10 cellular contexts compared by ENCODE assay signal in genomic region chr19:6529937-6530384, GRCh38. TPM values are rescaled to one million over a fixed set of nuclear protein-coding genes. Genes with fewer than 3 reads are reported as not detected.
DNase-seq lines count a peak whose midpoint lies in the region; ATAC-seq and TF ChIP-seq lines count a peak whose summit lies in the region.
"Had no signal": no experiment of that assay in that cellular context is flagged by ENCODE, and none has a peak within 500 bp of the region (broad histone marks: within the 10 kb centered on the region; RNA-seq: fewer than 3 reads in every experiment).

No MANE protein-coding gene starts in this region.

- peaks cover 40% of the 10 kb centered on the region for H3K27me3 Mint-ChIP-seq in activated naive CD8-positive, alpha-beta T cell treated with anti-CD3 and anti-CD28 coated beads for 36 hours
- peaks cover 15 to 21% (median 17%) of the 10 kb centered on the region in 3 donors for H3K27me3 Mint-ChIP-seq in immature natural killer cell (ENCODE audit: low read depth in 3 of 3)
- peaks cover 51% of the 10 kb centered on the region for H3K27me3 Mint-ChIP-seq in type B pancreatic cell

- H3K4me3 ChIP-seq in left ventricle myocardium inferior: peak overlapping the region; percentile 70

- H3K27ac Mint-ChIP-seq in activated naive CD8-positive, alpha-beta T cell treated with anti-CD3 and anti-CD28 coated beads for 36 hours: no peak overlapping the region
- H3K27ac Mint-ChIP-seq in immature natural killer cell (peak overlapping the region in 4 of 6 donors; percentile 38 to 90 (median 74)), type B pancreatic cell (peak overlapping the region; percentile 63)

- H3K36me3 ChIP-seq in left ventricle myocardium inferior: peaks cover 6% of the 10 kb centered on the region

- H3K4me3 Mint-ChIP-seq in activated naive CD8-positive, alpha-beta T cell treated with anti-CD3 and anti-CD28 coated beads for 36 hours: peak overlapping the region; percentile 73
- peak overlapping the region; percentile 84 to 99 (median 86) for H3K4me3 Mint-ChIP-seq in immature natural killer cell
- H3K4me3 Mint-ChIP-seq in type B pancreatic cell: peak overlapping the region; percentile 88

- no peak for ATAC-seq in left cardiac atrium
- no peak for ATAC-seq in HG02642 (IDR thresholded peaks at IDR 0.05; ENCODE audit: poor library complexity, unreplicated experiment)
- no peak for ATAC-seq in GM21786 (IDR thresholded peaks at IDR 0.05; ENCODE audit: unreplicated experiment)

- peak overlapping the region; percentile 81 for H3K27ac ChIP-seq in left ventricle myocardium inferior (replicated peaks)

- H3K9me3 ChIP-seq in left ventricle myocardium inferior (replicated peaks): no peaks in the 10 kb centered on the region

- H3K4me1 Mint-ChIP-seq in activated naive CD8-positive, alpha-beta T cell treated with anti-CD3 and anti-CD28 coated beads for 36 hours: peaks cover 21% of the 10 kb centered on the region
- H3K4me1 Mint-ChIP-seq in immature natural killer cell: peaks cover 28 to 36% of the 10 kb centered on the region in 2 donors
- H3K4me1 Mint-ChIP-seq in type B pancreatic cell (ENCODE audit: unreplicated experiment): peaks cover 5% of the 10 kb centered on the region

- no peaks in the 10 kb centered on the region for H3K9me3 Mint-ChIP-seq in activated naive CD8-positive, alpha-beta T cell treated with anti-CD3 and anti-CD28 coated beads for 36 hours
- no peaks in the 10 kb centered on the region for H3K9me3 Mint-ChIP-seq in immature natural killer cell
- H3K9me3 Mint-ChIP-seq in type B pancreatic cell: no peaks in the 10 kb centered on the region

- TF ChIP-seq CTCF in left ventricle myocardium inferior (IDR thresholded peaks at IDR 0.05; ENCODE audit: borderline replicate concordance) (no peak), type B pancreatic cell (conservative IDR thresholded peaks at IDR 0.05) (no peak)

- no peak for DNase-seq in left ventricle myocardium inferior
- no peak for DNase-seq in left cardiac atrium
- no peak for DNase-seq in activated naive CD8-positive, alpha-beta T cell treated with anti-CD3 and anti-CD28 coated beads for 36 hours
- DNase-seq in immature natural killer cell: no peak
- DNase-seq in type B pancreatic cell (ENCODE audit: extremely low spot score, unreplicated experiment): no peak
- no peak for DNase-seq in SKM-1 (lab: John Stamatoyannopoulos, UW; ENCODE audit: unreplicated experiment)
- DNase-seq: DMS79, NCI-H1694 had no signal

- peaks cover 43% of the 10 kb centered on the region for H3K4me1 ChIP-seq in left ventricle myocardium inferior

- H3K36me3 Mint-ChIP-seq in activated naive CD8-positive, alpha-beta T cell treated with anti-CD3 and anti-CD28 coated beads for 36 hours: no peaks in the 10 kb centered on the region
- H3K36me3 Mint-ChIP-seq in immature natural killer cell: peaks cover 4 to 10% (median 5%) of the 10 kb centered on the region in 3 donors
- H3K36me3 Mint-ChIP-seq in type B pancreatic cell: no peaks in the 10 kb centered on the region

- intact Hi-C loops in left ventricle myocardium inferior (cut with micrococcal nuclease): no loop called here
- intact Hi-C loops in left cardiac atrium (cut with DNase I): no loop called here

- peaks cover 12% of the 10 kb centered on the region for H3K27me3 ChIP-seq in left ventricle myocardium inferior (ENCODE audit: low read depth)

RNA-seq across cellular contexts. Expression of gene TNFSF9, which starts 0.9 kb away (rescaled TPM):
- total RNA-seq in left ventricle myocardium inferior (0.38 TPM), left cardiac atrium (under 1 TPM; 0.29 to 0.71 TPM), type B pancreatic cell (ENCODE audit: low replicate concordance) (1.3 and 3.4 TPM in 2 replicates)
- total RNA-seq in activated naive CD8-positive, alpha-beta T cell treated with anti-CD3 and anti-CD28 coated beads for 36 hours: 1 to 10 TPM; 2.3 to 2.5 TPM
- 10 to 100 TPM in 1 of 3 donors, 1 to 10 TPM in 2; 1.3 to 16.0 (median 5.9) TPM for polyA plus RNA-seq in immature natural killer cell

RNA-seq across cellular contexts. Expression of gene TUBB4A, which starts 27.9 kb away (rescaled TPM):
- total RNA-seq in left ventricle myocardium inferior: 3.3 TPM
- 1 to 10 TPM in 1 of 2 donors, under 1 TPM in 1; 0.94 to 4.2 TPM for total RNA-seq in left cardiac atrium
- total RNA-seq in activated naive CD8-positive, alpha-beta T cell treated with anti-CD3 and anti-CD28 coated beads for 36 hours: 1 to 10 TPM; 7.3 to 7.8 TPM
- polyA plus RNA-seq in immature natural killer cell: 1 to 10 TPM in 2 of 3 donors, under 1 TPM in 1; 0.86 to 3.0 (median 1.3) TPM
- 6.8 and 10.9 TPM in 2 replicates for total RNA-seq in type B pancreatic cell (ENCODE audit: low replicate concordance)

RNA-seq across cellular contexts. Expression of gene DENND1C, which starts 48.4 kb away (rescaled TPM):
- total RNA-seq in left ventricle myocardium inferior: 1.2 TPM
- 1 to 10 TPM; 1.1 to 1.9 TPM for total RNA-seq in left cardiac atrium
- total RNA-seq in activated naive CD8-positive, alpha-beta T cell treated with anti-CD3 and anti-CD28 coated beads for 36 hours: 10 to 100 TPM; 62.4 to 63.2 TPM
- polyA plus RNA-seq in immature natural killer cell: 100 to 1,000 TPM in 1 of 3 donors, 10 to 100 TPM in 2; 29.0 to 120 (median 32.9) TPM
- total RNA-seq in type B pancreatic cell (ENCODE audit: low replicate concordance): 0.93 and 0.94 TPM in 2 replicates

Comparison
In these comparisons a context has a peak if more than half of its experiments do, and no peak if none do; other contexts are left out.
1. RNA of gene DENND1C, which starts 48.4 kb away (total RNA-seq): 62.4 to 63.2 TPM in activated naive CD8-positive, alpha-beta T cell treated with anti-CD3 and anti-CD28 coated beads for 36 hours; 1.1 to 1.9 TPM in left cardiac atrium, 1.2 TPM in left ventricle myocardium inferior (single experiment) and 0.93 to 0.94 TPM in type B pancreatic cell; every median in the first group is over 10 times any median in the second.
2. Peak in every context shown above with its lines, with median percentiles within 50 percentile points of each other: H3K4me3 Mint-ChIP-seq.